In genomic region chr20:38291582-38291918, GRCh38 we compare ENCODE assay signal across 21 cellular contexts. TPM values are rescaled to one million over a fixed set of nuclear protein-coding genes. Genes with fewer than 3 reads are reported as not detected.
"Had no signal": no experiment of that assay in that cellular context is flagged by ENCODE, and none has a peak within 500 bp of the region (broad histone marks: within the 10 kb centered on the region; RNA-seq: fewer than 3 reads in every experiment).

No MANE protein-coding gene starts in this region.

- H3K4me3 ChIP-seq: body of pancreas, lower lobe of right lung, right atrium auricular region, skin epidermis, tibial artery, uterus had no signal

- FAIRE-seq: frontal cortex had no signal

- DNase-seq: activated T-cell treated with anti-CD3 and anti-CD28 coated beads, Interleukin-2, amount 50 U/mL, for 4 hours; central memory CD4-positive, alpha-beta T cell; effector memory CD8-positive, alpha-beta T cell; lower lobe of right lung; stimulated activated CD4-positive, alpha-beta T cell treated with anti-CD3 and anti-CD28 coated beads, Interleukin-4, amount 100 ng/mL, for 24 hours; stimulated activated naive CD4-positive, alpha-beta T cell had no signal

- H3K27ac Mint-ChIP-seq: activated CD8-positive, alpha-beta T cell treated with anti-CD3 and anti-CD28 coated beads for 36 hours; activated naive CD4-positive, alpha-beta T cell treated with anti-CD3 and anti-CD28 coated beads, Interleukin-2, amount 50 U/mL, for 72 hours; effector memory CD8-positive, alpha-beta T cell; T-helper 1 cell treated with Interleukin-12 subunit alpha and Interleukin-12 subunit beta and Interleukin-4 antibody, amounts not matched to agents 30 μg/mL and 1 μg/mL, for 36 hours had no signal

- H3K4me1 ChIP-seq: body of pancreas, lower lobe of right lung, uterus had no signal

- H3K9me3 ChIP-seq: body of pancreas, heart left ventricle, lower lobe of right lung, right atrium auricular region, tibial artery, uterus had no signal

- H3K9me3 Mint-ChIP-seq: activated CD8-positive, alpha-beta T cell treated with anti-CD3 and anti-CD28 coated beads for 36 hours; activated naive CD4-positive, alpha-beta T cell treated with anti-CD3 and anti-CD28 coated beads, Interleukin-2, amount 50 U/mL, for 72 hours; activated T-cell treated with anti-CD3 and anti-CD28 coated beads, Interleukin-2, amount 50 U/mL, for 4 hours; effector memory CD8-positive, alpha-beta T cell; mesothelial cell of epicardium; T-helper 1 cell treated with Interleukin-12 subunit alpha and Interleukin-12 subunit beta and Interleukin-4 antibody, amounts not matched to agents 30 μg/mL and 1 μg/mL, for 36 hours had no signal

- H3K27me3 Mint-ChIP-seq: progenitor cell of endocrine pancreas had no signal

- H3K36me3 Mint-ChIP-seq: activated naive CD4-positive, alpha-beta T cell treated with anti-CD3 and anti-CD28 coated beads, Interleukin-2, amount 50 U/mL, for 72 hours; mesothelial cell of epicardium had no signal

- H3K27me3 ChIP-seq: body of pancreas, right atrium auricular region, tibial artery, uterus had no signal

- ATAC-seq: activated CD8-positive, alpha-beta T cell treated with anti-CD3 and anti-CD28 coated beads for 36 hours; activated naive CD4-positive, alpha-beta T cell treated with anti-CD3 and anti-CD28 coated beads, Interleukin-2, amount 50 U/mL, for 72 hours; activated T-cell treated with anti-CD3 and anti-CD28 coated beads, Interleukin-2, amount 50 U/mL, for 4 hours; effector memory CD8-positive, alpha-beta T cell had no signal

- H3K27ac ChIP-seq: body of pancreas, lower lobe of right lung, skin epidermis, uterus had no signal

- H3K36me3 ChIP-seq: heart left ventricle, lower lobe of right lung, right atrium auricular region, tibial artery, uterus had no signal

- H3K4me3 Mint-ChIP-seq: activated CD8-positive, alpha-beta T cell treated with anti-CD3 and anti-CD28 coated beads for 36 hours; activated T-cell treated with anti-CD3 and anti-CD28 coated beads, Interleukin-2, amount 50 U/mL, for 4 hours; effector memory CD8-positive, alpha-beta T cell; mesothelial cell of epicardium; T-helper 1 cell treated with Interleukin-12 subunit alpha and Interleukin-12 subunit beta and Interleukin-4 antibody, amounts not matched to agents 30 μg/mL and 1 μg/mL, for 36 hours had no signal

RNA-seq across cellular contexts. Expression of gene BPI, which starts 12.4 kb away (rescaled TPM):
- total RNA-seq: activated CD8-positive, alpha-beta T cell treated with anti-CD3 and anti-CD28 coated beads for 36 hours; activated naive CD4-positive, alpha-beta T cell treated with anti-CD3 and anti-CD28 coated beads, Interleukin-2, amount 50 U/mL, for 72 hours; activated T-cell treated with anti-CD3 and anti-CD28 coated beads, Interleukin-2, amount 50 U/mL, for 4 hours; body of pancreas; dermis blood vessel endothelial cell; left cardiac atrium; mesothelial cell of epicardium; myocyte; progenitor cell of endocrine pancreas; right atrium auricular region had no signal
- polyA plus RNA-seq: heart left ventricle had no signal

RNA-seq across cellular contexts. Expression of gene KIAA1755, which starts 31.0 kb away (rescaled TPM):
- total RNA-seq: activated CD8-positive, alpha-beta T cell treated with anti-CD3 and anti-CD28 coated beads for 36 hours; activated naive CD4-positive, alpha-beta T cell treated with anti-CD3 and anti-CD28 coated beads, Interleukin-2, amount 50 U/mL, for 72 hours; activated T-cell treated with anti-CD3 and anti-CD28 coated beads, Interleukin-2, amount 50 U/mL, for 4 hours had no signal

RNA-seq across cellular contexts. Expression of gene LBP, which starts 54.7 kb away (rescaled TPM):
- total RNA-seq: activated CD8-positive, alpha-beta T cell treated with anti-CD3 and anti-CD28 coated beads for 36 hours; activated naive CD4-positive, alpha-beta T cell treated with anti-CD3 and anti-CD28 coated beads, Interleukin-2, amount 50 U/mL, for 72 hours; dermis blood vessel endothelial cell; frontal cortex; lower lobe of right lung; mesothelial cell of epicardium; myocyte; progenitor cell of endocrine pancreas; uterus had no signal
